Comparison of ENCODE assay signal across 24 cellular contexts in the genomic region with DNA sequence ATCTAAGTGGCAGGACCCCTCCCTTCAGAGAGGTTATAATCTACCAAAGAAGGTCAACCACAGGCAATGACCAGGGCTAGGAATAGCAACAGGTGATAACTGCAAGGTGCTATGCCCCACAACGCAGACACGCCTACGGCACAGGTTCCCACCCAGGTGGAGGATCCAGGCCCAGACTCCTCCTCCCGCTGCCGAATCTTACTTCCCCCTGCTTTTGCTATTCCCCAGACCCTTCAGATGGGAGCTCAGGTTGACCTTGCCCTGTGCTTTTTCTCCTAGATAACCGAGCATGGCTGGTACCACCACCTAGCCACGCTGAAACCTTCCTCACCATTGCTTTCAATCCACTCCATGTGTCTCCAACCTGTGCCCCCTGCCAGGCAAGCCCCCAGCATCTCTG.
DNase-seq lines count a peak whose midpoint lies in the region; ATAC-seq, FAIRE-seq and TF ChIP-seq lines count a peak whose summit lies in the region.
"Had no signal": no experiment of that assay in that cellular context is flagged by ENCODE, and none has a peak within 500 bp of the region (broad histone marks: within the 10 kb centered on the region; RNA-seq: fewer than 3 reads in every experiment).

No MANE protein-coding gene starts in this region.

- TF ChIP-seq RAD21 in H1 (IDR thresholded peaks at IDR 0.05 in 1 of 2, conservative IDR thresholded peaks at IDR 0.05 in 1 of 2; ENCODE audit: low read depth in 2 of 2, low read length in 2 of 2), result no peak

- H3K27me3 ChIP-seq in H1 (replicated peaks in 1 of 4; ENCODE audit: control insufficient read depth in 3 of 4, extremely low read depth in 1 of 4, insufficient read depth in 3 of 4, low read length in 3 of 4), result no peaks in the 10 kb centered on the region
- H3K27me3 ChIP-seq in prostate gland (replicated peaks; ENCODE audit: insufficient read depth), result no peaks in the 10 kb centered on the region
- H3K27me3 ChIP-seq in tibial nerve, result peaks cover 0 to 12% of the 10 kb centered on the region in 2 donors

- H3K18ac ChIP-seq in H1 (ENCODE audit: extremely low read depth, low read length), result no peak overlapping the region

- no peak overlapping the region for H2BK15ac ChIP-seq in H1 (ENCODE audit: low read length)

- FAIRE-seq in H1 (lab: Jason Lieb, UNC), result no peak
- FAIRE-seq: GM12892 had no signal

- no peaks in the 10 kb centered on the region for H3K36me3 ChIP-seq in HEK293 (ENCODE audit: control insufficient read depth in 2 of 2, insufficient read depth in 1 of 2, low read length in 2 of 2)
- H3K36me3 ChIP-seq in H1 (ENCODE audit: control insufficient read depth in 2 of 4, insufficient read depth in 4 of 4, low read length in 3 of 4), result no peaks in the 10 kb centered on the region
- no peaks in the 10 kb centered on the region for H3K36me3 ChIP-seq in prostate gland
- H3K36me3 ChIP-seq in tibial nerve, result no peaks in the 10 kb centered on the region

- no peaks in the 10 kb centered on the region for H3K79me1 ChIP-seq in H1 (ENCODE audit: low read depth, low read length)

- no peak for ATAC-seq in HG02970 (IDR thresholded peaks at IDR 0.05; ENCODE audit: low FRiP score, unreplicated experiment)
- ATAC-seq in HG03039 (IDR thresholded peaks at IDR 0.05; ENCODE audit: unreplicated experiment), result no peak

- no peak overlapping the region for H2AK5ac ChIP-seq in H1 (ENCODE audit: low read depth, low read length)

- no peak overlapping the region for H2AFZ ChIP-seq in H1 (ENCODE audit: low read length)
- H2AFZ ChIP-seq: GM23248 had no signal

- H3K27ac ChIP-seq in HEK293 (ENCODE audit: extremely low read depth, low read depth, low read length) (no peak overlapping the region), H1 (ENCODE audit: low read depth, low read length) (no peak overlapping the region), prostate gland (peak overlapping the region; percentile 44 to 45), tibial nerve (peak overlapping the region in 3 of 4 donors; percentile 23 to 75 (median 54))
- H3K27ac ChIP-seq: GM23248, HL-60 had no signal

- TF ChIP-seq EP300 in H1 (IDR thresholded peaks at IDR 0.05; ENCODE audit: borderline replicate concordance in 1 of 2, low read depth in 2 of 2, low read length in 2 of 2), result no peak
- TF ChIP-seq EP300 in tibial nerve (IDR thresholded peaks at IDR 0.05), result no peak

- no peak overlapping the region for H3K14ac ChIP-seq in H1 (ENCODE audit: insufficient read length)

- 96% methylated on average over 7 of the region's 7 CpGs; no CpG with 5 or more reads in 1 of the 2 experiments for WGBS in H1 (ENCODE audit: extremely low coverage in 1 of 2, insufficient coverage in 1 of 2, insufficient read length in 1 of 2, insufficient replicate concordance in 2 of 2, low coverage in 1 of 2, low lambda C conversion rate in 2 of 2, missing lambda C conversion rate in 1 of 2), 2 experiments
- 81% methylated on average over 7 of the region's 7 CpGs for WGBS in prostate gland
- WGBS in tibial nerve, 2 donors, result 93 to 95% methylated on average over 7 of the region's 7 CpGs

- DNase-seq in H1 (ENCODE audit: low read depth in 1 of 2, low spot score in 2 of 2) (no peak), prostate gland (ENCODE audit: low spot score) (no peak), tibial nerve (ENCODE audit: low spot score in 2 of 2) (no peak), pons (ENCODE audit: low spot score) (no peak)
- no peak for DNase-seq in stimulated activated CD4-positive, alpha-beta T cell treated with anti-CD3 and anti-CD28 coated beads, Interleukin-4, amount 100 ng/mL, for 24 hours
- DNase-seq: 8988T, Calu3, DMS153, DND-41, GM23248, H9, NCI-H1048, NCI-H1417 treated with DMSO at 0.1 percent for 48 hours, NCI-H1694 treated with DMSO at 0.1 percent for 48 hours, NCI-H2081, NCI-H2227 treated with DMSO at 0.1 percent for 48 hours, NCI-H526 treated with DMSO at 0.1 percent for 48 hours, RPMI8226, SHP77 had no signal

- H3K23me2 ChIP-seq in H1 (ENCODE audit: low read depth, low read length), result peaks cover 1% of the 10 kb centered on the region; the same call in 1 of the 2 replicates

- H3K4ac ChIP-seq in H1 (replicated peaks; ENCODE audit: insufficient read length, low read depth, low read length), result no peak overlapping the region

- no peak overlapping the region for H4K91ac ChIP-seq in H1 (replicated peaks; ENCODE audit: insufficient read length, low read length)

- no peak overlapping the region for H3K56ac ChIP-seq in H1 (replicated peaks; ENCODE audit: insufficient read length, low read depth, low read length)

- no peak overlapping the region for H4K5ac ChIP-seq in H1 (ENCODE audit: insufficient read length, low read depth, low read length)

- POLR2A ChIA-PET in HEK293 (lab: Yijun Ruan, JAX), result no interaction called here
- POLR2A ChIA-PET in H1 (lab: Charles Lee; ENCODE audit: partially characterized antibody), result interaction anchor here (0.6 kb wide), 1 partner anchor 11 kb away, joined by 3 read pairs; no protein-coding TSS in a partner anchor

- H2BK20ac ChIP-seq in H1 (ENCODE audit: low read length), result no peak overlapping the region

- intact Hi-C loops in prostate gland (cut with DNase I), result no loop called here

- no peak overlapping the region for H3K23ac ChIP-seq in H1 (ENCODE audit: insufficient read length)

- TF ChIP-seq POLR2A in H1 (IDR thresholded peaks at IDR 0.05; ENCODE audit: control extremely low read depth in 1 of 2, low read depth in 2 of 2, low read length in 2 of 2) (no peak), prostate gland (IDR thresholded peaks at IDR 0.05) (no peak), tibial nerve (IDR thresholded peaks at IDR 0.05) (no peak)

- H3K79me2 ChIP-seq in H1 (ENCODE audit: control insufficient read depth in 1 of 2, insufficient read depth in 2 of 2, low read length in 2 of 2), result no peaks in the 10 kb centered on the region

- H4K8ac ChIP-seq in H1 (ENCODE audit: extremely low read depth, insufficient read depth, low read length), result peak overlapping the region; percentile 83; the same call in 1 of the 2 replicates

- no peak overlapping the region for H2BK5ac ChIP-seq in H1 (ENCODE audit: low read depth, low read length)

- H3K4me3 ChIP-seq in HEK293 (ENCODE audit: low read depth, low read length) (no peak overlapping the region), H1 (ENCODE audit: extremely low read depth in 1 of 4, insufficient read depth in 2 of 4, low read depth in 3 of 4, low read length in 4 of 4) (no peak overlapping the region), prostate gland (no peak overlapping the region), tibial nerve (no peak overlapping the region)
- H3K4me3 ChIP-seq: GM23248 had no signal

- no peak overlapping the region for H2BK12ac ChIP-seq in H1 (ENCODE audit: low read depth, low read length)

- H3K4me2 ChIP-seq in H1 (ENCODE audit: insufficient read depth in 1 of 2, low read depth in 2 of 2, low read length in 2 of 2), result no peak overlapping the region

- H4K20me1 ChIP-seq in H1 (replicated peaks in 1 of 2; ENCODE audit: control insufficient read depth in 1 of 2, insufficient read depth in 2 of 2, low read length in 2 of 2), result no peaks in the 10 kb centered on the region

- H3K9me3 ChIP-seq in HEK293 (ENCODE audit: control insufficient read depth, insufficient read depth, low read depth, low read length) (no peaks in the 10 kb centered on the region), H1 (ENCODE audit: insufficient read depth in 2 of 2, low read depth in 1 of 2, low read length in 1 of 2) (no peaks in the 10 kb centered on the region), prostate gland (no peaks in the 10 kb centered on the region), tibial nerve (no peaks in the 10 kb centered on the region)

- TF ChIP-seq CTCF in HEK293 (tag by site-specific recombination; IDR thresholded peaks at IDR 0.05) (no peak), H1 (IDR thresholded peaks at IDR 0.05; ENCODE audit: control extremely low read depth in 1 of 3, insufficient read depth in 1 of 3, low read depth in 1 of 3, low read length in 3 of 3) (no peak), prostate gland (IDR thresholded peaks at IDR 0.05) (no peak), tibial nerve (IDR thresholded peaks at IDR 0.05) (no peak)

- H3K9ac ChIP-seq in H1 (replicated peaks in 1 of 4; ENCODE audit: extremely low read depth in 1 of 4, low read depth in 3 of 4, low read length in 3 of 4), result no peak overlapping the region
- H3K9ac ChIP-seq: GM23248 had no signal

- CTCF ChIA-PET in HEK293 (lab: Yijun Ruan, JAX), result interaction anchor here (2.8 kb wide), 1 partner anchor 13 kb away, joined by 11 read pairs; no protein-coding TSS in a partner anchor
- CTCF ChIA-PET in H1 (lab: Charles Lee; ENCODE audit: partially characterized antibody), result interaction anchor here (1.0 kb wide), 1 partner anchor 63 kb away, joined by 4 read pairs; no protein-coding TSS in a partner anchor

- H3K4me1 ChIP-seq in HEK293 (ENCODE audit: control insufficient read depth, insufficient read depth, low read length) (no peaks in the 10 kb centered on the region), H1 (replicated peaks in 1 of 4; ENCODE audit: control insufficient read depth in 3 of 4, insufficient read depth in 4 of 4, low read length in 3 of 4) (no peaks in the 10 kb centered on the region), prostate gland (replicated peaks) (no peaks in the 10 kb centered on the region), tibial nerve (peaks cover 0 to 30% (median 0%) of the 10 kb centered on the region in 4 donors)

- H2BK120ac ChIP-seq in H1 (replicated peaks; ENCODE audit: low read depth, low read length), result no peak overlapping the region

TF ChIP-seq in HEK293, 187 proteins besides CTCF, POLR2A, EP300 and RAD21:
- no peak for TF ChIP-seq ZBTB48 (tag by site-specific recombination; IDR thresholded peaks at IDR 0.05)
- no peak for TF ChIP-seq KLF10 (tag by site-specific recombination; IDR thresholded peaks at IDR 0.05)
- peak; percentile 79; the same call in 1 of the 2 replicates for TF ChIP-seq SCRT1 (tag by site-specific recombination; IDR thresholded peaks at IDR 0.05; ENCODE audit: borderline replicate concordance)
- peak; percentile 91 for TF ChIP-seq SCRT2 (tag by site-specific recombination; IDR thresholded peaks at IDR 0.05)
TF ChIP-seq in HEK293: peak in this region for 2.

TF ChIP-seq in H1, 55 proteins besides CTCF, POLR2A, EP300 and RAD21 (continues in another document):
- no peak for TF ChIP-seq JUND (IDR thresholded peaks at IDR 0.05; ENCODE audit: low read length)
- TF ChIP-seq TCF12 (IDR thresholded peaks at IDR 0.05; ENCODE audit: low read depth, low read length), result no peak
- TF ChIP-seq, protein P1, sequence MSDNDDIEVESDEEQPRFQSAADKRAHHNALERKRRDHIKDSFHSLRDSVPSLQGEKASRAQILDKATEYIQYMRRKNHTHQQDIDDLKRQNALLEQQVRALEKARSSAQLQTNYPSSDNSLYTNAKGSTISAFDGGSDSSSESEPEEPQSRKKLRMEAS (IDR thresholded peaks at IDR 0.05), result no peak
- no peak for TF ChIP-seq SP1 (IDR thresholded peaks at IDR 0.05; ENCODE audit: low read depth, low read length)
- TF ChIP-seq RFX5 (IDR thresholded peaks at IDR 0.05; ENCODE audit: borderline replicate concordance, low read depth, low read length), result no peak
- TF ChIP-seq KDM5A (IDR thresholded peaks at IDR 0.05; ENCODE audit: low read length), result no peak
- TF ChIP-seq GABPA (IDR thresholded peaks at IDR 0.05; ENCODE audit: borderline replicate concordance, insufficient read depth, low read length), result no peak
- TF ChIP-seq CHD2 (IDR thresholded peaks at IDR 0.05; ENCODE audit: low read length), result no peak
- TF ChIP-seq BACH1 (IDR thresholded peaks at IDR 0.05; ENCODE audit: low read length), result no peak

Comparison
In these comparisons a context has a peak if more than half of its experiments do, and no peak if none do; other contexts are left out.
1. H3K27ac ChIP-seq: peak in prostate gland (2 of 2) and tibial nerve (3 of 4); none in HEK293 (single experiment) and H1 (single experiment).